8 cellular contexts compared by ENCODE assay signal in the genomic region with DNA sequence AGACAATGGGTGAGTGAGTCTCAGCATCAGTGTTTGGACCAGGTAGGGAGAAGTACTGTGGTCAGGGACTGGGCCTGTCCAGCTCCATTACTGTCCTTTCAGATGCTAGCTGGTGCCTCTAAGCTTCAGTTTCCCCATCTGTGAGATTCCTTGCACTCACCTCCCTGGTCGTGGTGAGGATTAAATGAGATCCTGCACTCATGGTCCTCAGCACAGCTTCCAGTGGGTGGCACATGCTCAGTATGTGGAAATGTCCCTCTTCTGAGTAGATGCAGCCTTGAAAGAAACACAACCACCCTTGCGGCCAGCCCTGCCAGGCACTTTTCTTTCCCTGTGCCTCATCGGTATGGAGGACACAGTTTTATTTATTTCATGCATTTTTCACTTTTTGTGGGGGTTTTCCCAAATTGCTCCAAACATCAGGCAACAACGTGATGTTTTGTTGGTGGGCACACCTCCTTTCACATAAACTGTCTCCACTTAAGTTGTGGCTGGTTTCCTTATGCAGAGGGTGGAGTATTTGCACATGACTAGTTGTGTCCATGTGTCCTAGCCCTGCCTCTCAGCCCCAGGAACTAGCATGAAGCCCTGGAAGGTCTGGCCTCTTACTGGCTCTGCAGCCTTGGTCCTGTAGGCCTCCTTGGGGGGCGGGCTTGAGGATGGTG. TPM values are rescaled to one million over a fixed set of nuclear protein-coding genes. Genes with fewer than 3 reads are reported as not detected.
A peak's percentile ranks its signal among the peaks of the same experiment; 100 is the strongest.
DNase-seq lines count a peak whose midpoint lies in the region; ATAC-seq and TF ChIP-seq lines count a peak whose summit lies in the region.
"Had no signal": no experiment of that assay in that cellular context is flagged by ENCODE, and none has a peak within 500 bp of the region (broad histone marks: within the 10 kb centered on the region; RNA-seq: fewer than 3 reads in every experiment).

No MANE protein-coding gene starts in this region.

- H3K4me3 ChIP-seq in HEK293 (ENCODE audit: low read depth, low read length) (peak overlapping the region; percentile 78), right cardiac atrium (ENCODE audit: low read length) (peak overlapping the region; percentile 76)

- H3K4me3 Mint-ChIP-seq in activated B cell treated with CpG ODN at 0.5 μM for 24 hours = peak overlapping the region; percentile 93
- peak overlapping the region; percentile 96 for H3K4me3 Mint-ChIP-seq in stimulated activated effector memory CD8-positive, alpha-beta T cell treated with anti-CD3 and anti-CD28 coated beads, Interleukin-12 subunit alpha, Interleukin-12 subunit beta, amount 100 ng/mL, for 72 hours

- intact Hi-C loops in activated B cell treated with CpG ODN at 0.5 μM for 24 hours (cut with micrococcal nuclease) (no loop called here), right cardiac atrium (cut with DNase I) (loop anchor here in 2 of 4 donors (5.0 to 10.0 kb wide), 2 partner anchors 66 to 118 kb away; a partner anchor contains a TSS)

- H3K9me3 ChIP-seq in HEK293 (ENCODE audit: control insufficient read depth, insufficient read depth, low read depth, low read length) (no peaks in the 10 kb centered on the region), right cardiac atrium (ENCODE audit: control insufficient read depth, low read length) (no peaks in the 10 kb centered on the region)

- peaks cover 33% of the 10 kb centered on the region for H3K36me3 Mint-ChIP-seq in activated B cell treated with CpG ODN at 0.5 μM for 24 hours (ENCODE audit: low read depth)
- H3K36me3 Mint-ChIP-seq in stimulated activated effector memory CD8-positive, alpha-beta T cell treated with anti-CD3 and anti-CD28 coated beads, Interleukin-12 subunit alpha, Interleukin-12 subunit beta, amount 100 ng/mL, for 72 hours = peaks cover 50% of the 10 kb centered on the region

- peaks cover 4 to 45% of the 10 kb centered on the region in 2 experiments; a peak in 2 of 3 replicates for H3K36me3 ChIP-seq in HEK293 (ENCODE audit: control insufficient read depth in 2 of 2, insufficient read depth in 1 of 2, low read length in 2 of 2)

- POLR2A ChIA-PET in HEK293 (lab: Yijun Ruan, JAX) (interaction anchor here (1.1 to 1.8 kb wide), 6 partner anchors 10 to 117 kb away, joined by 3 to 13 read pairs (median 6); a partner anchor contains a TSS), activated B cell treated with CpG ODN at 0.5 μM for 24 hours (lab: Charles Lee) (interaction anchor here (3.1 kb wide), 1 partner anchor 18 kb away, joined by 90 read pairs; a partner anchor contains a TSS)

- H3K4me1 ChIP-seq in HEK293 (ENCODE audit: control insufficient read depth, insufficient read depth, low read length) (no peaks in the 10 kb centered on the region), right cardiac atrium (ENCODE audit: control insufficient read depth, insufficient read depth, low read length) (peaks cover 5% of the 10 kb centered on the region)

- TF ChIP-seq CTCF in HEK293 (tag by site-specific recombination; IDR thresholded peaks at IDR 0.05) (no peak), activated B cell treated with CpG ODN at 0.5 μM for 24 hours (IDR thresholded peaks at IDR 0.05) (no peak)

- ATAC-seq in activated B cell treated with CpG ODN at 0.5 μM for 24 hours (ENCODE audit: low read depth) (no peak), right cardiac atrium (no peak), GM21423 (IDR thresholded peaks at IDR 0.05; ENCODE audit: unreplicated experiment) (no peak), HG02588 (IDR thresholded peaks at IDR 0.05; ENCODE audit: unreplicated experiment) (no peak)
- ATAC-seq in stimulated activated effector memory CD8-positive, alpha-beta T cell treated with anti-CD3 and anti-CD28 coated beads, Interleukin-12 subunit alpha, Interleukin-12 subunit beta, amount 100 ng/mL, for 72 hours = no peak

- peaks cover 2% of the 10 kb centered on the region for H3K9me3 Mint-ChIP-seq in activated B cell treated with CpG ODN at 0.5 μM for 24 hours
- peaks cover 2% of the 10 kb centered on the region for H3K9me3 Mint-ChIP-seq in stimulated activated effector memory CD8-positive, alpha-beta T cell treated with anti-CD3 and anti-CD28 coated beads, Interleukin-12 subunit alpha, Interleukin-12 subunit beta, amount 100 ng/mL, for 72 hours

- peaks cover 31% of the 10 kb centered on the region for H3K4me1 Mint-ChIP-seq in activated B cell treated with CpG ODN at 0.5 μM for 24 hours
- peaks cover 50% of the 10 kb centered on the region for H3K4me1 Mint-ChIP-seq in stimulated activated effector memory CD8-positive, alpha-beta T cell treated with anti-CD3 and anti-CD28 coated beads, Interleukin-12 subunit alpha, Interleukin-12 subunit beta, amount 100 ng/mL, for 72 hours

- CTCF ChIA-PET in HEK293 (lab: Yijun Ruan, JAX) = interaction anchor here (1.2 to 3.2 kb wide), 3 partner anchors 8 to 57 kb away, joined by 5 to 14 read pairs (median 7); no protein-coding TSS in a partner anchor
- CTCF ChIA-PET in activated B cell treated with CpG ODN at 0.5 μM for 24 hours (lab: Charles Lee) = interaction anchor here (1.3 kb wide), 1 partner anchor 646 kb away, joined by 3 read pairs; no protein-coding TSS in a partner anchor

- H3K27ac ChIP-seq in HEK293 (ENCODE audit: extremely low read depth, low read depth, low read length) (no peak overlapping the region), right cardiac atrium (ENCODE audit: low read length) (no peak overlapping the region)

- H3K27me3 ChIP-seq in right cardiac atrium (ENCODE audit: control insufficient read depth, insufficient read depth) = no peaks in the 10 kb centered on the region

- WGBS in right cardiac atrium = 75% methylated on average over 5 of the region's 5 CpGs

- no peak for DNase-seq in activated B cell treated with CpG ODN at 0.5 μM for 24 hours
- DNase-seq in right cardiac atrium = peak in 2 of 3 donors; percentile 19 to 31
- no peak for DNase-seq in stimulated activated effector memory CD8-positive, alpha-beta T cell treated with anti-CD3 and anti-CD28 coated beads, Interleukin-12 subunit alpha, Interleukin-12 subunit beta, amount 100 ng/mL, for 72 hours (ENCODE audit: low spot score in 2 of 2)
- no peak for DNase-seq in glomerular visceral epithelial cell (ENCODE audit: extremely low spot score)
- DNase-seq: effector CD8-positive, alpha-beta T cell had no signal

- peak overlapping the region; percentile 88 for H3K27ac Mint-ChIP-seq in activated B cell treated with CpG ODN at 0.5 μM for 24 hours
- peak overlapping the region; percentile 94 for H3K27ac Mint-ChIP-seq in stimulated activated effector memory CD8-positive, alpha-beta T cell treated with anti-CD3 and anti-CD28 coated beads, Interleukin-12 subunit alpha, Interleukin-12 subunit beta, amount 100 ng/mL, for 72 hours

- no peaks in the 10 kb centered on the region for H3K27me3 Mint-ChIP-seq in activated B cell treated with CpG ODN at 0.5 μM for 24 hours

TF ChIP-seq in HEK293, 187 proteins besides CTCF, POLR2A, EP300 and RAD21:
- TF ChIP-seq KLF7 (tag by site-specific recombination; IDR thresholded peaks at IDR 0.05; ENCODE audit: borderline replicate concordance) (no peak), ZNF664 (tag by site-specific recombination; IDR thresholded peaks at IDR 0.05) (peak; percentile 72)
- TF ChIP-seq, protein P1, sequence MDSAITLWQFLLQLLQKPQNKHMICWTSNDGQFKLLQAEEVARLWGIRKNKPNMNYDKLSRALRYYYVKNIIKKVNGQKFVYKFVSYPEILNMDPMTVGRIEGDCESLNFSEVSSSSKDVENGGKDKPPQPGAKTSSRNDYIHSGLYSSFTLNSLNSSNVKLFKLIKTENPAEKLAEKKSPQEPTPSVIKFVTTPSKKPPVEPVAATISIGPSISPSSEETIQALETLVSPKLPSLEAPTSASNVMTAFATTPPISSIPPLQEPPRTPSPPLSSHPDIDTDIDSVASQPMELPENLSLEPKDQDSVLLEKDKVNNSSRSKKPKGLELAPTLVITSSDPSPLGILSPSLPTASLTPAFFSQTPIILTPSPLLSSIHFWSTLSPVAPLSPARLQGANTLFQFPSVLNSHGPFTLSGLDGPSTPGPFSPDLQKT (IDR thresholded peaks at IDR 0.05; ENCODE audit: borderline replicate concordance, low read depth, low read length) = no peak

RNA-seq across cellular contexts. Expression of a gene that starts 1.1 kb away (rescaled TPM):
- total RNA-seq in activated B cell treated with CpG ODN at 0.5 μM for 24 hours = 79.2 and 89.3 TPM in 2 replicates
- 10 to 100 TPM; 28.3 to 33.2 (median 31.1) TPM for total RNA-seq in right cardiac atrium
- 20.4 TPM for polyA plus RNA-seq in right cardiac atrium

RNA-seq across cellular contexts. Expression of a gene that starts 16.2 kb away (rescaled TPM):
- total RNA-seq in activated B cell treated with CpG ODN at 0.5 μM for 24 hours = 0.86 and 1.3 TPM in 2 replicates
- 1 to 10 TPM; 1.0 to 2.1 (median 1.4) TPM for total RNA-seq in right cardiac atrium
- polyA plus RNA-seq in right cardiac atrium = 1.4 TPM

RNA-seq across cellular contexts. Expression of a gene that starts 18.7 kb away (rescaled TPM):
- total RNA-seq in activated B cell treated with CpG ODN at 0.5 μM for 24 hours (27.1 and 32.3 TPM in 2 replicates), right cardiac atrium (10 to 100 TPM; 23.2 to 25.2 (median 23.8) TPM)
- 38.2 TPM for polyA plus RNA-seq in right cardiac atrium

RNA-seq across cellular contexts. Expression of a gene that starts 31.8 kb away (rescaled TPM):
- total RNA-seq in activated B cell treated with CpG ODN at 0.5 μM for 24 hours (0.12 and 0.67 TPM in 2 replicates), right cardiac atrium (1 to 10 TPM; 1.7 to 6.7 (median 4.8) TPM)
- polyA plus RNA-seq in right cardiac atrium = 2.1 TPM

RNA-seq across cellular contexts. Expression of a gene that starts 49.1 kb away (rescaled TPM):
- not detected in 2 replicates for total RNA-seq in activated B cell treated with CpG ODN at 0.5 μM for 24 hours
- 1 to 10 TPM in 2 of 4 donors, under 1 TPM in 2; 0.33 to 1.9 (median 0.77) TPM for total RNA-seq in right cardiac atrium
- 0.59 TPM for polyA plus RNA-seq in right cardiac atrium

Comparison
In these comparisons a context has a peak if more than half of its experiments do, and no peak if none do; other contexts are left out.
1. DNase-seq: peak in right cardiac atrium (2 of 3); none in activated B cell treated with CpG ODN at 0.5 μM for 24 hours (single experiment), stimulated activated effector memory CD8-positive, alpha-beta T cell treated with anti-CD3 and anti-CD28 coated beads, Interleukin-12 subunit alpha, Interleukin-12 subunit beta, amount 100 ng/mL, for 72 hours (0 of 2) and glomerular visceral epithelial cell (single experiment).